17 cellular contexts compared by ENCODE assay signal in genomic region chr7:16270844-16271243, GRCh38.
DNase-seq lines count a peak whose midpoint lies in the region; ATAC-seq and TF ChIP-seq lines count a peak whose summit lies in the region.
"Had no signal": no experiment of that assay in that cellular context is flagged by ENCODE, and none has a peak within 500 bp of the region (broad histone marks: within the 10 kb centered on the region; RNA-seq: fewer than 3 reads in every experiment).

No MANE protein-coding gene starts in this region.

- H3K27ac Mint-ChIP-seq in Caco-2 (ENCODE audit: unreplicated experiment) (peak overlapping the region; percentile 59), nephron (peak overlapping the region in 2 of 3 experiments; percentile 1 to 83)
- H3K27ac Mint-ChIP-seq in activated naive CD4-positive, alpha-beta T cell treated with anti-CD3 and anti-CD28 coated beads, Interleukin-2, amount 50 U/mL, for 72 hours = no peak overlapping the region
- H3K27ac Mint-ChIP-seq: CD4-positive, CD25-positive, alpha-beta regulatory T cell; T-helper 1 cell treated with Interleukin-12 subunit alpha and Interleukin-12 subunit beta and Interleukin-4 antibody, amounts not matched to agents 30 μg/mL and 1 μg/mL, for 36 hours had no signal

- DNase-seq in Caco-2 = no peak
- no peak for DNase-seq in NCI-H2081 treated with DMSO at 0.1 percent for 48 hours (lab: John Stamatoyannopoulos, UW)
- DNase-seq in stimulated activated CD4-positive, alpha-beta T cell treated with anti-CD3 and anti-CD28 coated beads, Interleukin-2, amount 100 ng/mL, for 24 hours = no peak
- no peak for DNase-seq in activated naive CD4-positive, alpha-beta T cell treated with anti-CD3 and anti-CD28 coated beads, Interleukin-2, amount 50 U/mL, for 72 hours (ENCODE audit: low spot score in 2 of 2)
- DNase-seq: CD4-positive, CD25-positive, alpha-beta regulatory T cell; MM.1S; NCI-H187; NCI-H524; SHP77 treated with DMSO at 0.1 percent for 48 hours had no signal

- H3K27me3 Mint-ChIP-seq in Caco-2 (ENCODE audit: insufficient read depth, unreplicated experiment) (no peaks in the 10 kb centered on the region), nephron (ENCODE audit: low read depth) (peaks cover 3% of the 10 kb centered on the region)
- H3K27me3 Mint-ChIP-seq: CD4-positive, CD25-positive, alpha-beta regulatory T cell had no signal

- intact Hi-C loops in Caco-2 (cut with micrococcal nuclease; ENCODE audit: unreplicated experiment) = loop anchor here (5.0 kb wide), 2 partner anchors 151 to 194 kb away; partner anchors contain the start of gene CRPPA

- H3K4me1 Mint-ChIP-seq in Caco-2 (ENCODE audit: low read depth, unreplicated experiment) (peaks cover 18% of the 10 kb centered on the region), nephron (peaks cover 19% of the 10 kb centered on the region)
- H3K4me1 Mint-ChIP-seq: CD4-positive, CD25-positive, alpha-beta regulatory T cell had no signal

- POLR2A ChIA-PET in Caco-2 (lab: Charles Lee) = no interaction called here

- H3K4me3 Mint-ChIP-seq in Caco-2 (ENCODE audit: unreplicated experiment) (no peak overlapping the region), nephron (no peak overlapping the region)
- H3K4me3 Mint-ChIP-seq: CD4-positive, CD25-positive, alpha-beta regulatory T cell; T-helper 1 cell treated with Interleukin-12 subunit alpha and Interleukin-12 subunit beta and Interleukin-4 antibody, amounts not matched to agents 30 μg/mL and 1 μg/mL, for 36 hours had no signal

- BruUV-seq in Caco-2 (replicated peaks; lab: Mats Ljungman, UMichigan) = no TSS peak

- peaks cover 23% of the 10 kb centered on the region for H3K4me1 ChIP-seq in Caco-2
- H3K4me1 ChIP-seq: BLaER1 had no signal

- peaks cover 5% of the 10 kb centered on the region for H3K36me3 Mint-ChIP-seq in Caco-2 (ENCODE audit: insufficient read depth, unreplicated experiment)
- no peaks in the 10 kb centered on the region for H3K36me3 Mint-ChIP-seq in nephron (ENCODE audit: low read depth)
- H3K36me3 Mint-ChIP-seq in activated naive CD4-positive, alpha-beta T cell treated with anti-CD3 and anti-CD28 coated beads, Interleukin-2, amount 50 U/mL, for 72 hours = no peaks in the 10 kb centered on the region
- H3K36me3 Mint-ChIP-seq: CD4-positive, CD25-positive, alpha-beta regulatory T cell had no signal

- no peaks in the 10 kb centered on the region for H3K9me3 Mint-ChIP-seq in Caco-2 (ENCODE audit: unreplicated experiment)
- no peaks in the 10 kb centered on the region for H3K9me3 Mint-ChIP-seq in nephron
- H3K9me3 Mint-ChIP-seq in activated naive CD4-positive, alpha-beta T cell treated with anti-CD3 and anti-CD28 coated beads, Interleukin-2, amount 50 U/mL, for 72 hours = no peaks in the 10 kb centered on the region
- H3K9me3 Mint-ChIP-seq: T-helper 1 cell treated with Interleukin-12 subunit alpha and Interleukin-12 subunit beta and Interleukin-4 antibody, amounts not matched to agents 30 μg/mL and 1 μg/mL, for 36 hours had no signal

- H3K27me3 ChIP-seq in Caco-2 (replicated peaks; ENCODE audit: control insufficient read depth, insufficient read depth, low read length) = no peaks in the 10 kb centered on the region
- H3K27me3 ChIP-seq: BLaER1 had no signal

- no peak overlapping the region for H3K4me3 ChIP-seq in Caco-2 (ENCODE audit: low read depth, low read length)
- H3K4me3 ChIP-seq: BLaER1, SK-N-MC had no signal

- TF ChIP-seq CTCF in Caco-2 (IDR thresholded peaks at IDR 0.05; ENCODE audit: insufficient read depth in 1 of 2, low read depth in 1 of 2, low read length in 1 of 2, severe bottlenecking in 1 of 2, unreplicated experiment in 1 of 2) = no peak
- no peak for TF ChIP-seq CTCF in nephron (IDR thresholded peaks at IDR 0.05; ENCODE audit: unreplicated experiment in 3 of 3)

- ATAC-seq in GM21423 (IDR thresholded peaks at IDR 0.05; ENCODE audit: unreplicated experiment) = peak; percentile 7
- no peak for ATAC-seq in activated naive CD4-positive, alpha-beta T cell treated with anti-CD3 and anti-CD28 coated beads, Interleukin-2, amount 50 U/mL, for 72 hours
- ATAC-seq: HCT116, Panc1 had no signal

- no peaks in the 10 kb centered on the region for H3K9me3 ChIP-seq in Caco-2
- H3K9me3 ChIP-seq: BLaER1 had no signal

- CTCF ChIA-PET in Caco-2 (lab: Charles Lee) = no interaction called here

- no peaks in the 10 kb centered on the region for H3K36me3 ChIP-seq in Caco-2 (ENCODE audit: control insufficient read depth, insufficient read depth, low read length)
- H3K36me3 ChIP-seq: BLaER1 had no signal

TF ChIP-seq in PFSK-1, 5 proteins besides CTCF, POLR2A, EP300 and RAD21:
- TF ChIP-seq SIN3A (IDR thresholded peaks at IDR 0.05; ENCODE audit: borderline replicate concordance, insufficient read depth, low read length) (peak; percentile 46; the same call in 1 of the 2 replicates), POLR2AphosphoS5 (IDR thresholded peaks at IDR 0.05; ENCODE audit: low read depth, low read length) (no peak), REST (IDR thresholded peaks at IDR 0.05; ENCODE audit: insufficient read depth in 1 of 2, low read depth in 2 of 2, low read length in 2 of 2) (no peak), TAF1 (IDR thresholded peaks at IDR 0.05; ENCODE audit: borderline replicate concordance, insufficient read depth, low read length) (no peak)

Comparison
In these comparisons a context has a peak if more than half of its experiments do, and no peak if none do; other contexts are left out.
1. H3K27ac Mint-ChIP-seq: peak in Caco-2 (single experiment) and nephron (2 of 3); none in activated naive CD4-positive, alpha-beta T cell treated with anti-CD3 and anti-CD28 coated beads, Interleukin-2, amount 50 U/mL, for 72 hours (0 of 2).